10 cellular contexts compared by ENCODE assay signal in the genomic region with DNA sequence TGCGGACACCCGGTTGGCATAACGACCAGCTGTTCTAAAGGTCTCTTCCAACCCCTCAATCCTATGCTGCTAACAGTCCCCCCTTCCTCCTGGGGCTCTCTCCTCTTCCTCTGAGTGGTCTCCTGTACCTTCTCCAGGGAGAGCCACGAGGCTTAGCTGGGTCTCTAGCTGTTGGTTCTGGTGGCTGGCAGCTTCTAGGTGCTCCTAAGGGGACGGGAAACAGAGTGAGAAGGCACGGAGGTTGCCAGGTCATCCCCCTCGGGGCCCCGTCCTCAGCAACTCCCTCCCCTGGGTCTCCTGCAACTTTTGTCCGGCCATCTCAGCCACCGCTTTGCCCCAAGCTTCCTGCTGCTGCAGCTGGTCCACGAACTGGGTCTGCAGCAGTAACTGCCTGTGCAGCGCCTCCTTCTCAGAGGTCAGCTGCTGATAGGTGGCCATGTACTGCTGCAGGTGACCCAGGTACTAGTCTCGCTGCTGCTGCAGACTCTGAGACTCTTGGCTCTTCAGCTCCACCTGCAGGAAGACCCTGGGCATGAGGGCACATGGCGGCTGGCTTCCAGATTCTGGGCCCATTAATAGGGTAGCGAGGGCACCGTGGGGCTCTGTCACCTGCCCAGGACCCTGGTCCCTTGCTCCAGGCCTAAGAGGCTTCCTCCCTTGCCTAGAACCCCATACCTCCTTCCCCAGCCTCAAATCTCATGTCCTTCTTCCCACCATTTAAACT. TPM values are rescaled to one million over a fixed set of nuclear protein-coding genes. Genes with fewer than 3 reads are reported as not detected.
DNase-seq lines count a peak whose midpoint lies in the region; ATAC-seq and TF ChIP-seq lines count a peak whose summit lies in the region.
"Not testable (repeated sequence)": the region's sequence is repeated elsewhere in the genome, so short reads cannot be mapped to it uniquely, and the experiment has no call there.
"Had no signal": no experiment of that assay in that cellular context is flagged by ENCODE, and none has a peak within 500 bp of the region (broad histone marks: within the 10 kb centered on the region; RNA-seq: fewer than 3 reads in every experiment).

No MANE protein-coding gene starts in this region.

- not testable (repeated sequence) for H3K9me3 ChIP-seq in heart right ventricle

- intact Hi-C loops in CD14-positive monocyte (cut with micrococcal nuclease); heart right ventricle (cut with DNase I): not testable (repeated sequence)

- ATAC-seq in heart right ventricle; stimulated activated naive B cell treated with anti-CD40 and anti-IgM and Interleukin-4, amounts not matched to agents 10 μg/mL and 1 μg/mL and 100 μg/mL, for 72 hours (replicated peaks): not testable (repeated sequence)

- not testable (repeated sequence) for H3K36me3 Mint-ChIP-seq in CD14-positive monocyte; neural crest cell (ENCODE audit: low read depth); stimulated activated naive B cell treated with anti-CD40 and anti-IgM and Interleukin-4, amounts not matched to agents 10 μg/mL and 1 μg/mL and 100 μg/mL, for 72 hours

- DNase-seq in CD14-positive monocyte (ENCODE audit: low spot score) (peak; percentile 46), heart right ventricle (peak in 1 of 2 donors; percentile 25)
- DNase-seq in GM13977 (ENCODE audit: low spot score); brain microvascular endothelial cell; neural crest cell (ENCODE audit: low read depth, low spot score): not testable (repeated sequence)
- DNase-seq in activated T-cell treated with anti-CD3 and anti-CD28 coated beads, Interleukin-2, amount 50 U/mL, for 1 hour = peak; percentile 40
- DNase-seq in stimulated activated naive B cell treated with anti-CD40 and anti-IgM and Interleukin-4, amounts not matched to agents 10 μg/mL and 1 μg/mL and 100 μg/mL, for 72 hours = peak; percentile 28

- H3K27me3 ChIP-seq in brain microvascular endothelial cell (replicated peaks); heart right ventricle: not testable (repeated sequence)

- not testable (repeated sequence) for H3K27ac ChIP-seq in brain microvascular endothelial cell, heart right ventricle

- H3K4me3 Mint-ChIP-seq in CD14-positive monocyte; neural crest cell; stimulated activated naive B cell treated with anti-CD40 and anti-IgM and Interleukin-4, amounts not matched to agents 10 μg/mL and 1 μg/mL and 100 μg/mL, for 72 hours: not testable (repeated sequence)

- not testable (repeated sequence) for H3K9me3 Mint-ChIP-seq in CD14-positive monocyte; neural crest cell; stimulated activated naive B cell treated with anti-CD40 and anti-IgM and Interleukin-4, amounts not matched to agents 10 μg/mL and 1 μg/mL and 100 μg/mL, for 72 hours

- WGBS in heart right ventricle, 2 donors = 48 to 55% methylated on average over 8 to 9 of the region's 16 CpGs

- peak; percentile 5 for TF ChIP-seq CTCF in CD14-positive monocyte (IDR thresholded peaks at IDR 0.05)
- TF ChIP-seq CTCF in GM13977 (IDR thresholded peaks at IDR 0.05; ENCODE audit: extremely low read depth, insufficient read depth, missing control alignments) = peak; percentile 58
- peak; percentile 9; the same call in 1 of the 2 replicates for TF ChIP-seq CTCF in WI38 (IDR thresholded peaks at IDR 0.05; ENCODE audit: low read depth, low read length)
- peak; percentile 38 for TF ChIP-seq CTCF in brain microvascular endothelial cell (IDR thresholded peaks at IDR 0.05; ENCODE audit: low read depth, low read length, missing control alignments)
- peak in 5 of 9 donors; percentile 18 to 37 (median 34) for TF ChIP-seq CTCF in heart right ventricle (IDR thresholded peaks at IDR 0.05)
- TF ChIP-seq CTCF in neural crest cell (conservative IDR thresholded peaks at IDR 0.05) = peak; percentile 37

- H3K27ac Mint-ChIP-seq in CD14-positive monocyte; neural crest cell (ENCODE audit: unreplicated experiment); stimulated activated naive B cell treated with anti-CD40 and anti-IgM and Interleukin-4, amounts not matched to agents 10 μg/mL and 1 μg/mL and 100 μg/mL, for 72 hours: not testable (repeated sequence)

- not testable (repeated sequence) for H3K4me1 Mint-ChIP-seq in CD14-positive monocyte; neural crest cell; stimulated activated naive B cell treated with anti-CD40 and anti-IgM and Interleukin-4, amounts not matched to agents 10 μg/mL and 1 μg/mL and 100 μg/mL, for 72 hours

- not testable (repeated sequence) for H3K4me1 ChIP-seq in heart right ventricle

- H3K27me3 Mint-ChIP-seq in CD14-positive monocyte (ENCODE audit: low read depth in 3 of 3); neural crest cell (ENCODE audit: low read depth): not testable (repeated sequence)
- peaks cover 4 to 12% of the 10 kb centered on the region in 2 donors for H3K27me3 Mint-ChIP-seq in stimulated activated naive B cell treated with anti-CD40 and anti-IgM and Interleukin-4, amounts not matched to agents 10 μg/mL and 1 μg/mL and 100 μg/mL, for 72 hours

- not testable (repeated sequence) for H3K4me3 ChIP-seq in WI38 (ENCODE audit: low read depth, low read length); brain microvascular endothelial cell (ENCODE audit: low read depth, low read length); heart right ventricle

- H3K36me3 ChIP-seq in brain microvascular endothelial cell (replicated peaks); heart right ventricle: not testable (repeated sequence)

- in situ Hi-C loops in GM13977 (cut with MboI; ENCODE audit: low pct_unique_long_range_greater_than_20kb, low sequenced_read_pairs, unreplicated experiment); brain microvascular endothelial cell (cut with HindIII; ENCODE audit: low pct_ligation_motif_present, low sequenced_read_pairs): not testable (repeated sequence)

RNA-seq across cellular contexts. Expression of a gene that starts 9.6 kb away (rescaled TPM):
- polyA plus RNA-seq in CD14-positive monocyte = not detected
- total RNA-seq in heart right ventricle = not detected
- polyA plus RNA-seq in heart right ventricle = not detected
- total RNA-seq in neural crest cell = not detected in 2 replicates
- total RNA-seq: mononuclear cell, PC-3 had no signal

RNA-seq across cellular contexts. Expression of a gene that starts 57.6 kb away (rescaled TPM):
- polyA plus RNA-seq in CD14-positive monocyte (not detected), heart right ventricle (1 to 10 TPM; 3.9 to 5.6 TPM)
- total RNA-seq in heart right ventricle (1 to 10 TPM; 1.2 to 8.7 (median 2.2) TPM), neural crest cell (9.6 and 10.9 TPM in 2 replicates)
- total RNA-seq: mononuclear cell had no signal

Comparison
In these comparisons a context has a peak if more than half of its experiments do, and no peak if none do; other contexts are left out.
1. CTCF ChIP-seq: peak in every context shown above with its lines; median percentile 58 in GM13977; 38 in brain microvascular endothelial cell; 37 in neural crest cell; 34 in heart right ventricle; 9 in WI38; 5 in CD14-positive monocyte.